In the genomic region with DNA sequence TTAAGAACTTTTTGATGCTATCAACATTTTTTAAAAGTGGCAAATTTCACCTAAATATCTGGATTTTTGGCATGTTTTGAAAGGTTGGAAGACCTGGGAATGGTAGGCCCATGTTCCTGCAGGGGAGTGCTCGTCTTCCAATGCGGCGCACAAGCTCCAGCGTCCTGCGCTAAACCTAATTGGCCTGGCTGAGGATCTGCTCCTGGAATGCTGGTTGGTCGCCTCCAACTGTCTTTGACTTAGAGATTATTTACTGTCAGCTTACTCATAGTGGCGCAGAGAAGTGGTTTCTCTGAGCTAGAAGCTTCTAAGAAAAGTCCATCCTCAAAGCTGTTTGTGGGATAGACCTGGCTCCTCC, we compare ENCODE assay signal across 8 cellular contexts. TPM values are rescaled to one million over a fixed set of nuclear protein-coding genes. Genes with fewer than 3 reads are reported as not detected.
DNase-seq lines count a peak whose midpoint lies in the region; ATAC-seq, FAIRE-seq and TF ChIP-seq lines count a peak whose summit lies in the region.

No MANE protein-coding gene starts in this region.

- H3K4me2 ChIP-seq in fibroblast of lung (ENCODE audit: extremely low read depth, insufficient read depth, low read length) = peak overlapping the region; percentile 75

- TF ChIP-seq POLR2A in gastrocnemius medialis (IDR thresholded peaks at IDR 0.05) = no peak

- peak overlapping the region; percentile 88 for H2AFZ ChIP-seq in fibroblast of lung (ENCODE audit: low read length)

- H3K4me3 ChIP-seq in GM12865 (ENCODE audit: low read depth, low read length) = peak overlapping the region; percentile 40
- peak overlapping the region; percentile 92 for H3K4me3 ChIP-seq in SK-N-MC
- peak overlapping the region in 2 of 4 experiments; percentile 38 to 95 for H3K4me3 ChIP-seq in fibroblast of lung (replicated peaks in 1 of 4; ENCODE audit: control extremely low read depth in 1 of 4, insufficient read depth in 1 of 4, low read depth in 3 of 4, low read length in 4 of 4)
- peak overlapping the region; percentile 72 to 91 (median 85) for H3K4me3 ChIP-seq in gastrocnemius medialis

- H3K27me3 ChIP-seq in fibroblast of lung (ENCODE audit: control insufficient read depth, insufficient read depth, low read length) (no peaks in the 10 kb centered on the region), gastrocnemius medialis (no peaks in the 10 kb centered on the region)

- FAIRE-seq in D721Med (lab: Jason Lieb, UNC) = no peak

- DNase-seq in GM12865 (ENCODE audit: low read depth) = no peak
- no peak for DNase-seq in SK-N-MC (ENCODE audit: low read depth, low spot score)
- no peak for DNase-seq in fibroblast of lung (ENCODE audit: low read depth in 2 of 2)
- DNase-seq in gastrocnemius medialis = no peak
- no peak for DNase-seq in D721Med (ENCODE audit: insufficient read length, low spot score)
- DNase-seq in T-helper 9 cell = no peak
- no peak for DNase-seq in NCI-H526 treated with DMSO at 0.1 percent for 48 hours (lab: John Stamatoyannopoulos, UW)

- no peak overlapping the region for H3K9ac ChIP-seq in SK-N-MC (ENCODE audit: insufficient read length)
- H3K9ac ChIP-seq in fibroblast of lung (ENCODE audit: insufficient read depth, low read length) = no peak overlapping the region

- in situ Hi-C loops in gastrocnemius medialis (cut with MboI; ENCODE audit: low sequenced_read_pairs in 4 of 4) = loop anchor here in 1 of 4 donors (5.0 kb wide), 1 partner anchor 61 kb away; no protein-coding TSS in a partner anchor

- no peaks in the 10 kb centered on the region for H3K9me3 ChIP-seq in SK-N-MC (ENCODE audit: low read depth, low read length)
- no peaks in the 10 kb centered on the region for H3K9me3 ChIP-seq in fibroblast of lung (ENCODE audit: control insufficient read depth, insufficient read depth, low read depth, low read length)
- H3K9me3 ChIP-seq in gastrocnemius medialis = no peaks in the 10 kb centered on the region

- no peaks in the 10 kb centered on the region for H4K20me1 ChIP-seq in fibroblast of lung (ENCODE audit: control insufficient read depth, extremely low read depth, insufficient read depth, low read length)

- intact Hi-C loops in gastrocnemius medialis (cut with DNase I; ENCODE audit: low total_unique reads) = loop anchor here (5.0 kb wide), 2 partner anchors 81 to 244 kb away; partner anchors contain the start of genes MORC2, PIK3IP1 and TUG1

- H3K36me3 ChIP-seq in SK-N-MC (ENCODE audit: insufficient read depth, low read length) (no peaks in the 10 kb centered on the region), fibroblast of lung (ENCODE audit: control insufficient read depth, insufficient read depth, low read length) (no peaks in the 10 kb centered on the region), gastrocnemius medialis (no peaks in the 10 kb centered on the region)

- no peaks in the 10 kb centered on the region for H3K79me2 ChIP-seq in fibroblast of lung (ENCODE audit: control insufficient read depth, insufficient read depth, low read length)

- ATAC-seq in gastrocnemius medialis (no peak), HG03039 (IDR thresholded peaks at IDR 0.05; ENCODE audit: unreplicated experiment) (no peak)

- H3K4me1 ChIP-seq in fibroblast of lung (ENCODE audit: control insufficient read depth, extremely low read depth, insufficient read depth, low read length) (no peaks in the 10 kb centered on the region), gastrocnemius medialis (peaks cover 25 to 26% of the 10 kb centered on the region in 2 donors)

- TF ChIP-seq CTCF in GM12865 (IDR thresholded peaks at IDR 0.05; ENCODE audit: insufficient read depth, low read depth, low read length, missing control alignments) (no peak), fibroblast of lung (conservative IDR thresholded peaks at IDR 0.05 in 1 of 2, IDR thresholded peaks at IDR 0.05 in 1 of 2; ENCODE audit: low read depth in 1 of 2, low read length in 2 of 2) (no peak), gastrocnemius medialis (IDR thresholded peaks at IDR 0.05 in 4 of 5, conservative IDR thresholded peaks at IDR 0.05 in 1 of 5) (no peak), D721Med (IDR thresholded peaks at IDR 0.05; ENCODE audit: insufficient read depth, missing control alignments) (no peak)

- H3K27ac ChIP-seq in SK-N-MC = no peak overlapping the region
- H3K27ac ChIP-seq in fibroblast of lung (ENCODE audit: insufficient read depth, low read length) = no peak overlapping the region
- H3K27ac ChIP-seq in gastrocnemius medialis = peak overlapping the region; percentile 85 to 88 (median 87)

RNA-seq across cellular contexts. Expression of gene LIMK2, which starts 0.6 kb away (rescaled TPM):
- total RNA-seq in fibroblast of lung (13.9 and 20.0 TPM in 2 replicates), gastrocnemius medialis (10 to 100 TPM in 1 of 4 donors, 1 to 10 TPM in 3; 4.0 to 12.6 (median 7.1) TPM)
- 3.4 and 4.0 TPM in 2 replicates for polyA plus RNA-seq in fibroblast of lung
- polyA plus RNA-seq in fibroblast of lung (2012) = 10.5 and 12.9 TPM in 2 replicates
- polyA minus RNA-seq in fibroblast of lung (ENCODE audit: low replicate concordance) = 42.1 and 66.1 TPM in 2 replicates

RNA-seq across cellular contexts. Expression of gene RNF185, which starts 51.5 kb away (rescaled TPM):
- total RNA-seq in fibroblast of lung (25.7 and 31.2 TPM in 2 replicates), gastrocnemius medialis (10 to 100 TPM; 23.8 to 28.1 (median 27.6) TPM)
- polyA plus RNA-seq in fibroblast of lung = 55.8 and 56.1 TPM in 2 replicates
- 33.1 and 36.3 TPM in 2 replicates for polyA plus RNA-seq in fibroblast of lung (2012)
- 41.9 and 43.5 TPM in 2 replicates for polyA minus RNA-seq in fibroblast of lung (ENCODE audit: low replicate concordance)

Comparison
In these comparisons a context has a peak if more than half of its experiments do, and no peak if none do; other contexts are left out.
1. H3K27ac ChIP-seq: peak in gastrocnemius medialis (4 of 4); none in SK-N-MC (single experiment) and fibroblast of lung (single experiment).